In genomic region chr20:3630429-3630828, GRCh38 we compare ENCODE assay signal across 34 cellular contexts. TPM values are rescaled to one million over a fixed set of nuclear protein-coding genes. Genes with fewer than 3 reads are reported as not detected.
"Had no signal": no experiment of that assay in that cellular context is flagged by ENCODE, and none has a peak within 500 bp of the region (broad histone marks: within the 10 kb centered on the region; RNA-seq: fewer than 3 reads in every experiment).

No MANE protein-coding gene starts in this region.

- H3K36me3 ChIP-seq: neural progenitor cell, thyroid gland, transverse colon, vagina had no signal

- DNase-seq: hypothalamus; immature natural killer cell; kidney; lower lobe of right lung; mammary epithelial cell; mesenchymal stem cell; naive B cell; natural killer cell; nephron progenitor cell; occipital lobe; psoas muscle; stimulated activated CD4-positive, alpha-beta T cell treated with anti-CD3 and anti-CD28 coated beads, Interleukin-12 subunit alpha, Interleukin-12 subunit beta, amount 100 ng/mL, for 4 hours; stimulated activated CD4-positive, alpha-beta T cell treated with anti-CD3 and anti-CD28 coated beads, Interleukin-15, amount 100 ng/mL, for 24 hours; stimulated activated CD4-positive, alpha-beta T cell treated with anti-CD3 and anti-CD28 coated beads, Interleukin-2, amount 100 ng/mL, for 24 hours; stimulated activated CD4-positive, alpha-beta T cell treated with anti-CD3 and anti-CD28 coated beads, Interleukin-4, amount 100 ng/mL, for 1 hour; stimulated activated naive B cell treated with anti-CD40 and anti-IgM and Interleukin-4, amounts not matched to agents 10 μg/mL and 1 μg/mL and 100 μg/mL, for 72 hours; stimulated activated naive CD8-positive, alpha-beta T cell treated with anti-CD3 and anti-CD28 coated beads, Interleukin-15, Interleukin-2, amounts not matched to agents 100 U/mL and 50 U/mL, for 24 hours; stomach; testis; thyroid gland; transverse colon; upper lobe of left lung had no signal

- H3K9me3 Mint-ChIP-seq: immature natural killer cell; mesothelial cell of epicardium; naive B cell; natural killer cell; neural progenitor cell; stimulated activated naive B cell treated with anti-CD40 and anti-IgM and Interleukin-4, amounts not matched to agents 10 μg/mL and 1 μg/mL and 100 μg/mL, for 72 hours had no signal

- H3K4me3 ChIP-seq: lower lobe of right lung, neural progenitor cell, psoas muscle, skin epidermis, stomach, testis, thyroid gland, transverse colon, upper lobe of left lung, vagina had no signal

- H2AFZ ChIP-seq: neural progenitor cell, parathyroid adenoma had no signal

- H3K27ac ChIP-seq: lower lobe of right lung, neural progenitor cell, neutrophil, parathyroid adenoma, psoas muscle, skin epidermis, stomach, testis, thyroid gland, transverse colon, upper lobe of left lung, vagina had no signal

- H3K27me3 ChIP-seq: neural progenitor cell, neutrophil, stomach, testis, thyroid gland, transverse colon, upper lobe of left lung, vagina had no signal

- H3K27me3 Mint-ChIP-seq: naive B cell; stimulated activated naive B cell treated with anti-CD40 and anti-IgM and Interleukin-4, amounts not matched to agents 10 μg/mL and 1 μg/mL and 100 μg/mL, for 72 hours had no signal

- ATAC-seq: natural killer cell; psoas muscle; sciatic nerve; stimulated activated naive B cell treated with anti-CD40 and anti-IgM and Interleukin-4, amounts not matched to agents 10 μg/mL and 1 μg/mL and 100 μg/mL, for 72 hours; stimulated activated naive CD8-positive, alpha-beta T cell treated with anti-CD3 and anti-CD28 coated beads, Interleukin-15, Interleukin-2, amounts not matched to agents 100 U/mL and 50 U/mL, for 24 hours had no signal

- H3K4me1 ChIP-seq: lower lobe of right lung, psoas muscle, testis, transverse colon, upper lobe of left lung, vagina had no signal

- H3K79me2 ChIP-seq: parathyroid adenoma had no signal

- H3K27ac Mint-ChIP-seq: immature natural killer cell; mesothelial cell of epicardium; natural killer cell; nephron progenitor cell; stimulated activated naive B cell treated with anti-CD40 and anti-IgM and Interleukin-4, amounts not matched to agents 10 μg/mL and 1 μg/mL and 100 μg/mL, for 72 hours had no signal

- H3K9ac ChIP-seq: neural progenitor cell, parathyroid adenoma had no signal

- H3K4me1 Mint-ChIP-seq: immature natural killer cell; mesothelial cell of epicardium; naive B cell; natural killer cell; neural progenitor cell; stimulated activated naive B cell treated with anti-CD40 and anti-IgM and Interleukin-4, amounts not matched to agents 10 μg/mL and 1 μg/mL and 100 μg/mL, for 72 hours had no signal

- H3K4me2 ChIP-seq: neural progenitor cell had no signal

- H3K9me3 ChIP-seq: lower lobe of right lung, neutrophil, psoas muscle, stomach, testis, thyroid gland, transverse colon, upper lobe of left lung, vagina had no signal

- H3K4me3 Mint-ChIP-seq: immature natural killer cell; mesothelial cell of epicardium; naive B cell; natural killer cell; nephron progenitor cell; neural progenitor cell; stimulated activated naive B cell treated with anti-CD40 and anti-IgM and Interleukin-4, amounts not matched to agents 10 μg/mL and 1 μg/mL and 100 μg/mL, for 72 hours had no signal

RNA-seq across cellular contexts. Expression of gene GFRA4, which starts 32.8 kb away (rescaled TPM):
- total RNA-seq: kidney, liver, lower lobe of right lung, mammary epithelial cell, mesothelial cell of epicardium, mononuclear cell, natural killer cell, occipital lobe, osteocyte, posterior vena cava, psoas muscle, sciatic nerve, stomach, transverse colon, upper lobe of left lung, urinary bladder, vagina had no signal
- polyA plus RNA-seq: immature natural killer cell, liver, mammary epithelial cell, psoas muscle, stomach, urinary bladder had no signal

RNA-seq across cellular contexts. Expression of gene ADAM33, which starts 51.4 kb away (rescaled TPM):
- total RNA-seq: natural killer cell had no signal
- polyA plus RNA-seq: immature natural killer cell, mammary epithelial cell had no signal
